Comparison of ENCODE assay signal across 24 cellular contexts in genomic region chr12:133026996-133027395, GRCh38.
"Had no signal": no experiment of that assay in that cellular context is flagged by ENCODE, and none has a peak within 500 bp of the region (broad histone marks: within the 10 kb centered on the region; RNA-seq: fewer than 3 reads in every experiment).

No MANE protein-coding gene starts in this region.

- FAIRE-seq: endometrium, TTC549 had no signal

- H3K27ac ChIP-seq: cardiac muscle cell, foreskin keratinocyte, left ventricle myocardium inferior, suprapubic skin, tibial nerve had no signal

- H3K27me3 ChIP-seq: cardiac muscle cell, foreskin keratinocyte, suprapubic skin, tibial nerve had no signal

- H3K4me1 ChIP-seq: foreskin keratinocyte, left ventricle myocardium inferior, suprapubic skin, tibial nerve had no signal

- H3K4me3 ChIP-seq: cardiac muscle cell, left ventricle myocardium inferior, suprapubic skin, tibial nerve had no signal

- H3K36me3 ChIP-seq: cardiac muscle cell, left ventricle myocardium inferior, suprapubic skin had no signal

- ATAC-seq: activated CD4-positive, alpha-beta T cell treated with anti-CD3 and anti-CD28 coated beads for 36 hours; activated T-helper 17 cell treated with anti-CD3 and anti-CD28 coated beads, Interleukin-2, amount 50 U/mL, for 72 hours; foreskin keratinocyte; natural killer cell treated with Interleukin-12 subunit alpha and Interleukin-12 subunit beta and Interleukin-15 and Interleukin-18, amount 100 ng/mL, for 72 hours; stimulated activated naive CD8-positive, alpha-beta T cell treated with anti-CD3 and anti-CD28 coated beads, Interleukin-15, Interleukin-2, amounts not matched to agents 100 U/mL and 50 U/mL, for 24 hours had no signal

- DNase-seq: activated B cell treated with CpG ODN at 0.5 μM for 24 hours; activated CD4-positive, alpha-beta T cell treated with anti-CD3 and anti-CD28 coated beads for 36 hours; activated CD4-positive, alpha-beta T cell treated with anti-CD3 and anti-CD28 coated beads, Interleukin-2, amount 50 U/mL, for 4 hours; activated CD8-positive, alpha-beta memory T cell treated with anti-CD3 and anti-CD28 coated beads for 24 hours; activated CD8-positive, alpha-beta memory T cell treated with anti-CD3 and anti-CD28 coated beads, Interleukin-2, amount 50 U/mL, for 4 hours; activated naive CD4-positive, alpha-beta T cell treated with Interleukin-2 at 50 U/mL for 16 hours; activated naive CD8-positive, alpha-beta T cell treated with anti-CD3 and anti-CD28 coated beads for 36 hours; activated T-cell treated with anti-CD3 and anti-CD28 coated beads, Interleukin-2, amount 50 U/mL, for 24 hours; amniotic stem cell; left ventricle myocardium inferior; midbrain; retina; stimulated activated CD4-positive, alpha-beta T cell treated with anti-CD3 and anti-CD28 coated beads, Interleukin-12 subunit alpha, Interleukin-12 subunit beta, amount 100 ng/mL, for 4 hours; stimulated activated CD4-positive, alpha-beta T cell treated with anti-CD3 and anti-CD28 coated beads, Interleukin-4, amount 100 ng/mL, for 4 hours; stimulated activated naive CD8-positive, alpha-beta T cell treated with anti-CD3 and anti-CD28 coated beads, Interleukin-15, Interleukin-2, amounts not matched to agents 100 U/mL and 50 U/mL, for 24 hours; T-helper 1 cell had no signal
